Comparison of ENCODE assay signal across 8 cellular contexts in genomic region chr10:4656576-4657194, GRCh38.
A peak's percentile ranks its signal among the peaks of the same experiment; 100 is the strongest.
DNase-seq lines count a peak whose midpoint lies in the region; ATAC-seq, FAIRE-seq and TF ChIP-seq lines count a peak whose summit lies in the region.

No MANE protein-coding gene starts in this region.

- CTCF ChIA-PET in activated CD8-positive, alpha-beta memory T cell treated with anti-CD3 and anti-CD28 coated beads, Interleukin-2, amount 10 ng/mL, durations not matched to agents 7 days and 5 days (lab: Charles Lee), result interaction anchor here (0.7 to 1.5 kb wide), 8 partner anchors 13 to 1463 kb away, joined by 3 to 5 read pairs (median 3); no protein-coding TSS in a partner anchor

- H3K36me3 Mint-ChIP-seq in activated CD8-positive, alpha-beta memory T cell treated with anti-CD3 and anti-CD28 coated beads, Interleukin-2, amount 10 ng/mL, durations not matched to agents 7 days and 5 days, result no peaks in the 10 kb centered on the region

- H3K27me3 Mint-ChIP-seq in activated CD8-positive, alpha-beta memory T cell treated with anti-CD3 and anti-CD28 coated beads, Interleukin-2, amount 10 ng/mL, durations not matched to agents 7 days and 5 days, result peaks cover 21% of the 10 kb centered on the region

- TF ChIP-seq CTCF in AG09319 (IDR thresholded peaks at IDR 0.05; ENCODE audit: low read depth, low read length) (peak; percentile 86), fibroblast of mammary gland (conservative IDR thresholded peaks at IDR 0.05; ENCODE audit: control insufficient read depth, insufficient read depth, low read depth, low read length) (peak; percentile 92), neutrophil (IDR thresholded peaks at IDR 0.05) (peak; percentile 68)

- H3K4me3 ChIP-seq in fibroblast of mammary gland (ENCODE audit: control insufficient read depth, low read depth, low read length) (no peak overlapping the region), neutrophil (ENCODE audit: low read depth in 1 of 2, low read length in 1 of 2) (no peak overlapping the region), aorta (ENCODE audit: low read length in 2 of 2) (no peak overlapping the region)

- WGBS in aorta, 2 donors, result 12 to 13% methylated on average over 7 of the region's 7 CpGs

- no peak overlapping the region for H3K4me3 Mint-ChIP-seq in activated CD8-positive, alpha-beta memory T cell treated with anti-CD3 and anti-CD28 coated beads, Interleukin-2, amount 10 ng/mL, durations not matched to agents 7 days and 5 days

- DNase-seq in AG09319 (ENCODE audit: extremely low read depth, low read depth), result no peak
- no peak for DNase-seq in GM18507 (ENCODE audit: extremely low spot score, insufficient read length, low read depth)
- peak; percentile 49 for DNase-seq in NCI-H345 (lab: John Stamatoyannopoulos, UW)
- peak; percentile 54 for DNase-seq in activated CD8-positive, alpha-beta memory T cell treated with anti-CD3 and anti-CD28 coated beads, Interleukin-2, amount 10 ng/mL, durations not matched to agents 7 days and 5 days
- peak; percentile 86 for DNase-seq in fibroblast of mammary gland (ENCODE audit: low read depth)
- DNase-seq in aorta, result no peak

- H3K27ac ChIP-seq in neutrophil (no peak overlapping the region), aorta (ENCODE audit: low read depth in 1 of 2, low read length in 2 of 2) (no peak overlapping the region)

- H3K4me1 ChIP-seq in neutrophil (ENCODE audit: control insufficient read depth in 1 of 2, insufficient read depth in 1 of 2, low read depth in 1 of 2, low read length in 1 of 2), result no peaks in the 10 kb centered on the region
- H3K4me1 ChIP-seq in aorta (ENCODE audit: control insufficient read depth in 1 of 2, insufficient read depth in 2 of 2, low read length in 2 of 2), result peaks cover 0 to under 1% of the 10 kb centered on the region in 2 donors

- intact Hi-C loops in aorta (cut with DNase I), result loop anchor here (5.0 to 10.0 kb wide), 5 partner anchors 111 to 1422 kb away; no protein-coding TSS in a partner anchor

- ATAC-seq in activated CD8-positive, alpha-beta memory T cell treated with anti-CD3 and anti-CD28 coated beads, Interleukin-2, amount 10 ng/mL, durations not matched to agents 7 days and 5 days, result no peak
- ATAC-seq in aorta (ENCODE audit: low FRiP score) (peak; percentile 80), GM21786 (IDR thresholded peaks at IDR 0.05; ENCODE audit: unreplicated experiment) (no peak)

- peaks cover 11% of the 10 kb centered on the region for H3K4me1 Mint-ChIP-seq in activated CD8-positive, alpha-beta memory T cell treated with anti-CD3 and anti-CD28 coated beads, Interleukin-2, amount 10 ng/mL, durations not matched to agents 7 days and 5 days

- H3K36me3 ChIP-seq in neutrophil (no peaks in the 10 kb centered on the region), aorta (ENCODE audit: control insufficient read depth in 1 of 2, insufficient read depth in 2 of 2, low read length in 1 of 2) (no peaks in the 10 kb centered on the region)

- H3K9me3 Mint-ChIP-seq in activated CD8-positive, alpha-beta memory T cell treated with anti-CD3 and anti-CD28 coated beads, Interleukin-2, amount 10 ng/mL, durations not matched to agents 7 days and 5 days (ENCODE audit: low read depth), result no peaks in the 10 kb centered on the region

- H3K27me3 ChIP-seq in neutrophil (no peaks in the 10 kb centered on the region), aorta (ENCODE audit: control insufficient read depth in 1 of 2, insufficient read depth in 2 of 2, low read length in 1 of 2) (no peaks in the 10 kb centered on the region)

- peak; percentile 79 for FAIRE-seq in GM18507 (lab: Jason Lieb, UNC)

- H3K27ac Mint-ChIP-seq in activated CD8-positive, alpha-beta memory T cell treated with anti-CD3 and anti-CD28 coated beads, Interleukin-2, amount 10 ng/mL, durations not matched to agents 7 days and 5 days, result no peak overlapping the region

- H3K9me3 ChIP-seq in neutrophil (no peaks in the 10 kb centered on the region), aorta (ENCODE audit: control insufficient read depth, low read length) (no peaks in the 10 kb centered on the region)

Comparison
In these comparisons a context has a peak if more than half of its experiments do, and no peak if none do; other contexts are left out.
1. DNase-seq: peak in NCI-H345 (single experiment), activated CD8-positive, alpha-beta memory T cell treated with anti-CD3 and anti-CD28 coated beads, Interleukin-2, amount 10 ng/mL, durations not matched to agents 7 days and 5 days (single experiment) and fibroblast of mammary gland (single experiment); none in AG09319 (single experiment), GM18507 (single experiment) and aorta (0 of 2).
2. Peak in every context shown above with its lines, with median percentiles within 50 percentile points of each other: CTCF ChIP-seq.